9 cellular contexts compared by ENCODE assay signal in the genomic region with DNA sequence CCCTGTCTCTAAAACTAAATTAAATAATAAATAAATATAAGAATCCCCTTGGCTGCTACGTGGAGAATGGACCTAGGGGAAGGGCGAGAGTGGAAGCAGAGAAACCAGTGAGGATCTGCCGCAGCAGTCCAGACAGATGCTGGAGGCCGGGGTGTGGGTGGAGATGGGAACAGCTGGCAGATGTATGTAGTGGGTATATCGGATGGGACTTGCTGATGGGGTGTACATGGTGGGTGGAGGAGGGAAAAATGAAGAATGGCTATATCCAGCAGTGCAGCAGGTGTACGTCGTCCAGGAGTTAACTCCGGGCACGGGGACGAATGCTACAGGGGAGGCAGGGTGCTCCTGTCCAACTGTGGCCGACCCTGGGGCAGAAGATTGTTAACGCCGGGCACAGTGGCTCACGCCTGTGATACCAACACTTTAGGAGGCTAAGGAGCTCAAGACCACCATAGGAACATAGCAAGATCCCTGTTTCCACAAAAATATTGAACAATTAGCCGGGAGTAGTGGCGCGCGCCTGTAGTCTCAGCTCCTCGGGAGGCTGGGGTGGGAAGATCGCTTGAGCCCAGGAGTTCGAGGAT. TPM values are rescaled to one million over a fixed set of nuclear protein-coding genes. Genes with fewer than 3 reads are reported as not detected.
DNase-seq lines count a peak whose midpoint lies in the region; ATAC-seq and TF ChIP-seq lines count a peak whose summit lies in the region.
"Had no signal": no experiment of that assay in that cellular context is flagged by ENCODE, and none has a peak within 500 bp of the region (broad histone marks: within the 10 kb centered on the region; RNA-seq: fewer than 3 reads in every experiment).

No MANE protein-coding gene starts in this region.

- H3K9ac ChIP-seq in neural cell (ENCODE audit: low read length): peak overlapping the region; percentile 69

- H3K27ac ChIP-seq in CD4-positive, CD25-positive, alpha-beta regulatory T cell (ENCODE audit: insufficient read depth, low read length, poor library complexity, severe bottlenecking): no peak overlapping the region
- peak overlapping the region; percentile 40 for H3K27ac ChIP-seq in neural cell (ENCODE audit: low read length)
- H3K27ac ChIP-seq: foreskin keratinocyte had no signal

- TF ChIP-seq EP300 in neural cell (conservative IDR thresholded peaks at IDR 0.05; ENCODE audit: poor library complexity, severe bottlenecking): no peak

- peaks cover 12% of the 10 kb centered on the region for H3K4me1 ChIP-seq in CD4-positive, CD25-positive, alpha-beta regulatory T cell (ENCODE audit: control insufficient read depth, insufficient read depth, low read length, poor library complexity, severe bottlenecking)
- H3K4me1 ChIP-seq: foreskin keratinocyte had no signal

- H3K36me3 Mint-ChIP-seq in CD4-positive, CD25-positive, alpha-beta regulatory T cell: peaks cover 11% of the 10 kb centered on the region

- peaks cover 4% of the 10 kb centered on the region for H3K36me3 ChIP-seq in CD4-positive, CD25-positive, alpha-beta regulatory T cell (ENCODE audit: control insufficient read depth, insufficient read depth, low read length)
- no peaks in the 10 kb centered on the region for H3K36me3 ChIP-seq in neural cell (ENCODE audit: insufficient read depth, low read length)

- H3K4me3 Mint-ChIP-seq in CD4-positive, CD25-positive, alpha-beta regulatory T cell: peak overlapping the region; percentile 92 to 99 (median 98)

- no peaks in the 10 kb centered on the region for H3K27me3 Mint-ChIP-seq in CD4-positive, CD25-positive, alpha-beta regulatory T cell

- TF ChIP-seq CTCF in LNCaP clone FGC (IDR thresholded peaks at IDR 0.05; ENCODE audit: control insufficient read depth, extremely low read depth, insufficient read depth) (no peak), neural cell (IDR thresholded peaks at IDR 0.05; ENCODE audit: poor library complexity, severe bottlenecking) (no peak)

- peaks cover 17% of the 10 kb centered on the region for H3K79me2 ChIP-seq in neural cell (replicated peaks; ENCODE audit: insufficient read depth, low read length)

- no peaks in the 10 kb centered on the region for H3K27me3 ChIP-seq in CD4-positive, CD25-positive, alpha-beta regulatory T cell (ENCODE audit: control insufficient read depth, insufficient read depth, low read length)
- H3K27me3 ChIP-seq in neural cell (ENCODE audit: insufficient read depth, low read depth, low read length): no peaks in the 10 kb centered on the region
- H3K27me3 ChIP-seq: foreskin keratinocyte had no signal

- no peaks in the 10 kb centered on the region for H3K9me3 Mint-ChIP-seq in CD4-positive, CD25-positive, alpha-beta regulatory T cell

- H3K4me2 ChIP-seq in neural cell (ENCODE audit: low read length): peak overlapping the region; percentile 84

- no peaks in the 10 kb centered on the region for H3K9me2 ChIP-seq in neural cell (ENCODE audit: insufficient read depth, low read length)

- peak overlapping the region; percentile 93 to 99 (median 97) for H3K27ac Mint-ChIP-seq in CD4-positive, CD25-positive, alpha-beta regulatory T cell

- no peaks in the 10 kb centered on the region for H3F3A ChIP-seq in neural cell (ENCODE audit: insufficient read depth, low read length, poor library complexity, severe bottlenecking)

- DNase-seq in CD4-positive, CD25-positive, alpha-beta regulatory T cell: no peak
- no peak for DNase-seq in LNCaP clone FGC (ENCODE audit: low read depth)
- DNase-seq in dermis blood vessel endothelial cell: peak; percentile 5
- no peak for DNase-seq in epidermal melanocyte (ENCODE audit: insufficient read length, low spot score)
- no peak for DNase-seq in stimulated activated CD4-positive, alpha-beta T cell treated with anti-CD3 and anti-CD28 coated beads, Interleukin-12 subunit alpha, Interleukin-12 subunit beta, amount 100 ng/mL, for 4 hours
- no peak for DNase-seq in hypothalamus (lab: John Stamatoyannopoulos, UW)
- DNase-seq in NCI-H1436 (lab: John Stamatoyannopoulos, UW): no peak

- H4K20me1 ChIP-seq in neural cell (ENCODE audit: insufficient read depth): no peaks in the 10 kb centered on the region

- ATAC-seq in CD4-positive, CD25-positive, alpha-beta regulatory T cell (ENCODE audit: low read depth in 2 of 2): no peak

- H3K9me3 ChIP-seq in CD4-positive, CD25-positive, alpha-beta regulatory T cell (ENCODE audit: control insufficient read depth in 2 of 2, low read length in 2 of 2): no peaks in the 10 kb centered on the region
- no peaks in the 10 kb centered on the region for H3K9me3 ChIP-seq in neural cell (ENCODE audit: low read length)

- H3K4me3 ChIP-seq in CD4-positive, CD25-positive, alpha-beta regulatory T cell (ENCODE audit: low read depth, low read length): peak overlapping the region; percentile 64
- H3K4me3 ChIP-seq in LNCaP clone FGC (ENCODE audit: low read depth, low read length) (peak overlapping the region; percentile 85), neural cell (ENCODE audit: low read length) (peak overlapping the region; percentile 84)

- TF ChIP-seq RAD21 in neural cell (conservative IDR thresholded peaks at IDR 0.05): no peak

- peak overlapping the region; percentile 75 for H2AFZ ChIP-seq in neural cell (ENCODE audit: low read depth, low read length)

- peaks cover 5 to 30% (median 16%) of the 10 kb centered on the region in 4 donors for H3K4me1 Mint-ChIP-seq in CD4-positive, CD25-positive, alpha-beta regulatory T cell

TF ChIP-seq in neural cell, 6 proteins besides CTCF, POLR2A, EP300 and RAD21:
- TF ChIP-seq, protein P1, sequence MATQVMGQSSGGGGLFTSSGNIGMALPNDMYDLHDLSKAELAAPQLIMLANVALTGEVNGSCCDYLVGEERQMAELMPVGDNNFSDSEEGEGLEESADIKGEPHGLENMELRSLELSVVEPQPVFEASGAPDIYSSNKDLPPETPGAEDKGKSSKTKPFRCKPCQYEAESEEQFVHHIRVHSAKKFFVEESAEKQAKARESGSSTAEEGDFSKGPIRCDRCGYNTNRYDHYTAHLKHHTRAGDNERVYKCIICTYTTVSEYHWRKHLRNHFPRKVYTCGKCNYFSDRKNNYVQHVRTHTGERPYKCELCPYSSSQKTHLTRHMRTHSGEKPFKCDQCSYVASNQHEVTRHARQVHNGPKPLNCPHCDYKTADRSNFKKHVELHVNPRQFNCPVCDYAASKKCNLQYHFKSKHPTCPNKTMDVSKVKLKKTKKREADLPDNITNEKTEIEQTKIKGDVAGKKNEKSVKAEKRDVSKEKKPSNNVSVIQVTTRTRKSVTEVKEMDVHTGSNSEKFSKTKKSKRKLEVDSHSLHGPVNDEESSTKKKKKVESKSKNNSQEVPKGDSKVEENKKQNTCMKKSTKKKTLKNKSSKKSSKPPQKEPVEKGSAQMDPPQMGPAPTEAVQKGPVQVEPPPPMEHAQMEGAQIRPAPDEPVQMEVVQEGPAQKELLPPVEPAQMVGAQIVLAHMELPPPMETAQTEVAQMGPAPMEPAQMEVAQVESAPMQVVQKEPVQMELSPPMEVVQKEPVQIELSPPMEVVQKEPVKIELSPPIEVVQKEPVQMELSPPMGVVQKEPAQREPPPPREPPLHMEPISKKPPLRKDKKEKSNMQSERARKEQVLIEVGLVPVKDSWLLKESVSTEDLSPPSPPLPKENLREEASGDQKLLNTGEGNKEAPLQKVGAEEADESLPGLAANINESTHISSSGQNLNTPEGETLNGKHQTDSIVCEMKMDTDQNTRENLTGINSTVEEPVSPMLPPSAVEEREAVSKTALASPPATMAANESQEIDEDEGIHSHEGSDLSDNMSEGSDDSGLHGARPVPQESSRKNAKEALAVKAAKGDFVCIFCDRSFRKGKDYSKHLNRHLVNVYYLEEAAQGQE (IDR thresholded peaks at IDR 0.05; ENCODE audit: borderline replicate concordance): no peak
- TF ChIP-seq SMC3 (conservative IDR thresholded peaks at IDR 0.05; ENCODE audit: poor library complexity) (no peak), MXI1 (conservative IDR thresholded peaks at IDR 0.05; ENCODE audit: poor library complexity, severe bottlenecking) (no peak), EZH2 (IDR thresholded peaks at IDR 0.05; ENCODE audit: borderline replicate concordance, insufficient read depth, low read length, poor library complexity, severe bottlenecking) (no peak), TAF1 (IDR thresholded peaks at IDR 0.05; ENCODE audit: low read depth) (no peak)

RNA-seq across cellular contexts. Expression of a gene that starts 0.7 kb away (rescaled TPM):
- total RNA-seq in CD4-positive, CD25-positive, alpha-beta regulatory T cell: 10.8 TPM
- polyA plus RNA-seq in CD4-positive, CD25-positive, alpha-beta regulatory T cell: 10 to 100 TPM in 2 of 4 donors, 1 to 10 TPM in 2; 8.7 to 11.3 (median 9.7) TPM
- 9.5 and 13.0 TPM in 2 replicates for total RNA-seq in dermis blood vessel endothelial cell
- 21.5 and 24.1 TPM in 2 replicates for polyA plus RNA-seq in neural cell
- 23.7 and 23.9 TPM in 2 replicates for polyA minus RNA-seq in neural cell

RNA-seq across cellular contexts. Expression of a gene that starts 0.9 kb away (rescaled TPM):
- 1.2 TPM for total RNA-seq in CD4-positive, CD25-positive, alpha-beta regulatory T cell
- 1 to 10 TPM; 2.3 to 3.4 (median 3.2) TPM for polyA plus RNA-seq in CD4-positive, CD25-positive, alpha-beta regulatory T cell
- total RNA-seq in dermis blood vessel endothelial cell: 2.2 and 3.9 TPM in 2 replicates
- polyA plus RNA-seq in neural cell: 3.9 and 4.5 TPM in 2 replicates
- 1.9 and 2.7 TPM in 2 replicates for polyA minus RNA-seq in neural cell
